22 cellular contexts compared by ENCODE assay signal in the genomic region with DNA sequence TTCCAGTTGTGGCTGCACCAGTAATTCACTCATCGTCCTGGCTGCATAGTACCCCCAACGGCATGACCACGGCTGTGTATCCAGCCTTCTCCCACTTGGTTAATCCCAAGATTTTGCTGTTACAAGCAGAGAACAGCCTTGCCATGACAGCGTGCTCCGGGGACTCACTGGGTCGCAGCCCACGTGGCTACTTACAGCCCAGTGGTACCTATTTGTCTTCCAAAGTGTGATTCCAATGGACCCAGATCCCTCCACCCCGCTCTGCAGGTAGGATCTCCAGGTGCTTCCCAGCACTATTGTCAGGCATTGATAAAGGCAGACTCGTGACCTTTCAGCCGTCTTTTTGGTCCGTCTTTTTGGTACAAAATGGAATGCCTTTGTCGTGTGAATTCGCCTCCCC.
"Had no signal": no experiment of that assay in that cellular context is flagged by ENCODE, and none has a peak within 500 bp of the region (broad histone marks: within the 10 kb centered on the region; RNA-seq: fewer than 3 reads in every experiment).

No MANE protein-coding gene starts in this region.

- H3K4me3 ChIP-seq: adrenal gland, dorsolateral prefrontal cortex, ovary had no signal

- H3K27ac Mint-ChIP-seq: activated naive CD4-positive, alpha-beta T cell treated with anti-CD3 and anti-CD28 coated beads, Interleukin-2, amount 50 U/mL, for 72 hours; stimulated activated naive CD8-positive, alpha-beta T cell treated with anti-CD3 and anti-CD28 coated beads, Interleukin-15, Interleukin-2, amounts not matched to agents 100 ng/mL and 50 ng/mL, for 24 hours; T-helper 1 cell treated with Interleukin-12 subunit alpha and Interleukin-12 subunit beta and Interleukin-4 antibody, amounts not matched to agents 30 μg/mL and 1 μg/mL, for 36 hours had no signal

- H3K27me3 ChIP-seq: adrenal gland, ovary had no signal

- H3K4me1 ChIP-seq: adrenal gland had no signal

- H3K27ac ChIP-seq: epithelial cell of prostate, VCaP had no signal

- DNase-seq: activated CD4-positive, alpha-beta T cell treated with anti-CD3 and anti-CD28 coated beads, Interleukin-2, amount 50 U/mL, for 1 hour; activated CD4-positive, CD25-positive, alpha-beta regulatory T cell treated with anti-CD3 and anti-CD28 coated beads, Interleukin-2, amount 50 U/mL, for 72 hours; activated CD8-positive, alpha-beta memory T cell treated with anti-CD3 and anti-CD28 coated beads for 24 hours; activated CD8-positive, alpha-beta memory T cell treated with anti-CD3 and anti-CD28 coated beads, Interleukin-2, amount 50 U/mL, for 48 hours; activated effector memory CD4-positive, alpha-beta T cell treated with Interleukin-2 at 50 U/mL for 16 hours; activated T-cell treated with anti-CD3 and anti-CD28 coated beads, Interleukin-2, amount 50 U/mL, for 48 hours; adrenal gland; foreskin fibroblast; hippocampal formation; mammary epithelial cell; stimulated activated CD4-positive, alpha-beta T cell treated with anti-CD3 and anti-CD28 coated beads, Interleukin-1b, Interleukin-23, amount 100 ng/mL, for 48 hours; trophoblast cell had no signal

- H3K36me3 Mint-ChIP-seq: activated naive CD4-positive, alpha-beta T cell treated with anti-CD3 and anti-CD28 coated beads, Interleukin-2, amount 50 U/mL, for 72 hours had no signal

- H3K9me3 Mint-ChIP-seq: activated naive CD4-positive, alpha-beta T cell treated with anti-CD3 and anti-CD28 coated beads, Interleukin-2, amount 50 U/mL, for 72 hours; stimulated activated naive CD8-positive, alpha-beta T cell treated with anti-CD3 and anti-CD28 coated beads, Interleukin-15, Interleukin-2, amounts not matched to agents 100 ng/mL and 50 ng/mL, for 24 hours; T-helper 1 cell treated with Interleukin-12 subunit alpha and Interleukin-12 subunit beta and Interleukin-4 antibody, amounts not matched to agents 30 μg/mL and 1 μg/mL, for 36 hours had no signal

- H3K36me3 ChIP-seq: adrenal gland, ovary had no signal

- H3K9me3 ChIP-seq: adrenal gland, ovary had no signal

- ATAC-seq: activated naive CD4-positive, alpha-beta T cell treated with anti-CD3 and anti-CD28 coated beads, Interleukin-2, amount 50 U/mL, for 72 hours; left colon; sciatic nerve had no signal

- FAIRE-seq: islet of Langerhans had no signal

- H3K4me3 Mint-ChIP-seq: stimulated activated naive CD8-positive, alpha-beta T cell treated with anti-CD3 and anti-CD28 coated beads, Interleukin-15, Interleukin-2, amounts not matched to agents 100 ng/mL and 50 ng/mL, for 24 hours; T-helper 1 cell treated with Interleukin-12 subunit alpha and Interleukin-12 subunit beta and Interleukin-4 antibody, amounts not matched to agents 30 μg/mL and 1 μg/mL, for 36 hours had no signal
